In genomic region chr22:48641906-48642475, GRCh38 we compare ENCODE assay signal across 21 cellular contexts.
DNase-seq lines count a peak whose midpoint lies in the region; ATAC-seq, FAIRE-seq and TF ChIP-seq lines count a peak whose summit lies in the region.
"Had no signal": no experiment of that assay in that cellular context is flagged by ENCODE, and none has a peak within 500 bp of the region (broad histone marks: within the 10 kb centered on the region; RNA-seq: fewer than 3 reads in every experiment).

No MANE protein-coding gene starts in this region.

- H3K4me2 ChIP-seq in neural progenitor cell, result no peak overlapping the region
- H3K4me2 ChIP-seq: PC-9 had no signal

- H3K9ac ChIP-seq in neural progenitor cell, result no peak overlapping the region

- H3K4me3 ChIP-seq in right atrium auricular region, result no peak overlapping the region
- no peak overlapping the region for H3K4me3 ChIP-seq in neural progenitor cell
- H3K4me3 ChIP-seq in tibial nerve, result no peak overlapping the region
- H3K4me3 ChIP-seq: PC-9, SJSA1 had no signal

- 60 to 66% methylated on average over 14 of the region's 14 CpGs for WGBS in tibial nerve, 2 donors

- H3K27ac Mint-ChIP-seq in brain (peak overlapping the region in 4 of 5 experiments; percentile 51 to 88 (median 82)), neural progenitor cell (peak overlapping the region; percentile 57)
- H3K27ac Mint-ChIP-seq: CD4-positive, alpha-beta T cell had no signal

- H3K4me1 Mint-ChIP-seq in brain (peaks cover 58% of the 10 kb centered on the region), neural progenitor cell (peaks cover 13% of the 10 kb centered on the region)

- no peak overlapping the region for H2AFZ ChIP-seq in neural progenitor cell (replicated peaks)
- H2AFZ ChIP-seq: PC-9 had no signal

- no peaks in the 10 kb centered on the region for H3K4me1 ChIP-seq in right atrium auricular region
- H3K4me1 ChIP-seq in neural progenitor cell, result peaks cover 4% of the 10 kb centered on the region
- H3K4me1 ChIP-seq in tibial nerve, result peaks cover 0 to 56% (median 8%) of the 10 kb centered on the region in 4 donors

- intact Hi-C loops in Right ventricle myocardium inferior (cut with DNase I), result no loop called here

- TF ChIP-seq EP300 in tibial nerve (IDR thresholded peaks at IDR 0.05), result no peak

- H3K36me3 ChIP-seq in right atrium auricular region, result no peaks in the 10 kb centered on the region
- no peaks in the 10 kb centered on the region for H3K36me3 ChIP-seq in neural progenitor cell
- peaks cover 0 to 9% (median 0%) of the 10 kb centered on the region in 3 donors for H3K36me3 ChIP-seq in tibial nerve

- no peaks in the 10 kb centered on the region for H3K27me3 ChIP-seq in right atrium auricular region
- no peaks in the 10 kb centered on the region for H3K27me3 ChIP-seq in neural progenitor cell
- no peaks in the 10 kb centered on the region for H3K27me3 ChIP-seq in tibial nerve
- H3K27me3 ChIP-seq: SJSA1 had no signal

- no peaks in the 10 kb centered on the region for H3F3A ChIP-seq in neural progenitor cell (ENCODE audit: low read depth)

- DNase-seq in Right ventricle myocardium inferior (ENCODE audit: missing footprints), result peak; percentile 56
- DNase-seq in right atrium auricular region (ENCODE audit: low spot score), result no peak
- no peak for DNase-seq in neural progenitor cell (ENCODE audit: low spot score)
- no peak for DNase-seq in tibial nerve (ENCODE audit: low spot score in 2 of 2)
- no peak for DNase-seq in HPDE6-E6E7 (ENCODE audit: extremely low spot score)
- no peak for DNase-seq in urothelium cell line (ENCODE audit: low spot score)
- no peak for DNase-seq in GDM1 (lab: John Stamatoyannopoulos, UW)
- DNase-seq: 8988T; CD4-positive, alpha-beta T cell; Karpas-422; NCI-H1092; NCI-H1436 treated with DMSO at 0.1 percent for 48 hours; NCI-H187 treated with DMSO at 0.1 percent for 48 hours; NCI-H748 treated with DMSO at 0.1 percent for 48 hours; PC-9; Right ventricle myocardium superior had no signal

- H3K27me3 Mint-ChIP-seq in brain (no peaks in the 10 kb centered on the region), neural progenitor cell (ENCODE audit: insufficient read depth, low read depth) (no peaks in the 10 kb centered on the region)
- H3K27me3 Mint-ChIP-seq: CD4-positive, alpha-beta T cell had no signal

- no peak for FAIRE-seq in urothelium cell line (lab: Jason Lieb, UNC)
- FAIRE-seq: D721Med had no signal

- H4K20me1 ChIP-seq in neural progenitor cell (ENCODE audit: low read depth), result peaks cover 24% of the 10 kb centered on the region

- TF ChIP-seq POLR2A in tibial nerve (IDR thresholded peaks at IDR 0.05), result no peak

- H3K4me3 Mint-ChIP-seq in brain (no peak overlapping the region), neural progenitor cell (no peak overlapping the region)
- H3K4me3 Mint-ChIP-seq: CD4-positive, alpha-beta T cell had no signal

- H3K9me3 ChIP-seq in right atrium auricular region (no peaks in the 10 kb centered on the region), neural progenitor cell (ENCODE audit: low read depth) (no peaks in the 10 kb centered on the region), tibial nerve (no peaks in the 10 kb centered on the region)
- H3K9me3 ChIP-seq: SJSA1 had no signal

- TF ChIP-seq CTCF in right atrium auricular region (IDR thresholded peaks at IDR 0.05), result no peak
- no peak for TF ChIP-seq CTCF in brain (conservative IDR thresholded peaks at IDR 0.05)
- no peak for TF ChIP-seq CTCF in neural progenitor cell (IDR thresholded peaks at IDR 0.05)
- TF ChIP-seq CTCF in tibial nerve (IDR thresholded peaks at IDR 0.05), result no peak

- peaks cover 3% of the 10 kb centered on the region for H3K79me2 ChIP-seq in neural progenitor cell (ENCODE audit: low read depth)

- H3K27ac ChIP-seq in right atrium auricular region (no peak overlapping the region), neural progenitor cell (no peak overlapping the region), tibial nerve (peak overlapping the region; percentile 13 to 78 (median 64))
- H3K27ac ChIP-seq: HL-60, PC-9, SJSA1 had no signal

- no peak for ATAC-seq in Right ventricle myocardium inferior
- ATAC-seq: HCT116 had no signal

- H3K9me3 Mint-ChIP-seq in brain (no peaks in the 10 kb centered on the region), neural progenitor cell (no peaks in the 10 kb centered on the region)
- H3K9me3 Mint-ChIP-seq: CD4-positive, alpha-beta T cell had no signal

- no peaks in the 10 kb centered on the region for H3K36me3 Mint-ChIP-seq in brain
- H3K36me3 Mint-ChIP-seq in neural progenitor cell, result no peaks in the 10 kb centered on the region

Comparison
In these comparisons a context has a peak if more than half of its experiments do, and no peak if none do; other contexts are left out.
1. H3K27ac ChIP-seq: peak in tibial nerve (4 of 4); none in right atrium auricular region (0 of 2) and neural progenitor cell (single experiment).